Comparison of ENCODE assay signal across 1 cellular context in the genomic region with DNA sequence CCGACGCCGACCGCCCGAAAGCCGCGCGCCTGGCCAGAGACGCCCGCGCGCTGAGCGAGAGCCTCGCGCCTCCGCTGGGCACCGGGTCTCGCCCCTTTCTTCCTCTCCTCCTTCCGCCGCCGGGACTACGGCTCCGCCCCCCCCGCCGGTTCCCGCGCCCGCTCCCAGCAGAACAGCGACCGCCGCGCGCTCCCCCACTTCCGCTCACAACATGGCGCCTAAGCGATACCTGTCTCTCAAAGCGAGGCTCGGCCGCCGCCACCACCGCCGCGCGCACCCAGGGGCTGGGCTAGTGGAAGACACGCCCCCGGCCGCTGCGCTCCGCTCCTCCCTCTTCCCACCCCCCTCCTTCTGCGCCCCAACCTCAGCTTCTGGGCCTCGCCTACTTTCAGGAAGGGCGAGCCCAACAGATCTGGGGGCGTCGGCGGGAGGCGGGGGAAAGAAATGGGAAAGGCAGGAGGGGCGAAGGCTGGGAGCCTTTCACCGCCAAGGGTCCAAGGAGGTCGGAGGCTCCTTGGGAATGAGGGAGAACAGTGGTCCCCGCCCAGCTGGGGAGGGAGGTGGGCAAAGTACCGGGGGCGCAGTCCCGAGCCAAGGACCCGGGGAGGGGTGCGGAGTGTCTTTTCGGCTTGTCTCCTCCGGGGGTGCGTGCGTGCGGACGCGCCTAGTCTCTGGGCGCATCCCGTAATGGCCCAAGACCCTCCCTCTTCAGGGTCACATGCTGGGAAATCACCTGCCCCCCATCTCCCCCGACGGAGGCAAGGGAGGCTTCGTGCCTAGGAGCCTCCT.
TF ChIP-seq lines count a peak whose summit lies in the region.

A gene (minus strand): TSS at position 100 of the 789 bp plus-strand sequence. CDS start 277 bp downstream, outside the sequence.

TF ChIP-seq in HepG2, 621 proteins besides CTCF, POLR2A, EP300 and RAD21 (continued from another document and continues in another):
- TF ChIP-seq, protein P1, sequence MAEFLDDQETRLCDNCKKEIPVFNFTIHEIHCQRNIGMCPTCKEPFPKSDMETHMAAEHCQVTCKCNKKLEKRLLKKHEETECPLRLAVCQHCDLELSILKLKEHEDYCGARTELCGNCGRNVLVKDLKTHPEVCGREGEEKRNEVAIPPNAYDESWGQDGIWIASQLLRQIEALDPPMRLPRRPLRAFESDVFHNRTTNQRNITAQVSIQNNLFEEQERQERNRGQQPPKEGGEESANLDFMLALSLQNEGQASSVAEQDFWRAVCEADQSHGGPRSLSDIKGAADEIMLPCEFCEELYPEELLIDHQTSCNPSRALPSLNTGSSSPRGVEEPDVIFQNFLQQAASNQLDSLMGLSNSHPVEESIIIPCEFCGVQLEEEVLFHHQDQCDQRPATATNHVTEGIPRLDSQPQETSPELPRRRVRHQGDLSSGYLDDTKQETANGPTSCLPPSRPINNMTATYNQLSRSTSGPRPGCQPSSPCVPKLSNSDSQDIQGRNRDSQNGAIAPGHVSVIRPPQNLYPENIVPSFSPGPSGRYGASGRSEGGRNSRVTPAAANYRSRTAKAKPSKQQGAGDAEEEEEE (CRISPR knock-in tag; IDR thresholded peaks at IDR 0.05; ENCODE audit: borderline replicate concordance), result no peak
- TF ChIP-seq RCOR2 (CRISPR knock-in tag; IDR thresholded peaks at IDR 0.05), result no peak
- TF ChIP-seq, protein P2, sequence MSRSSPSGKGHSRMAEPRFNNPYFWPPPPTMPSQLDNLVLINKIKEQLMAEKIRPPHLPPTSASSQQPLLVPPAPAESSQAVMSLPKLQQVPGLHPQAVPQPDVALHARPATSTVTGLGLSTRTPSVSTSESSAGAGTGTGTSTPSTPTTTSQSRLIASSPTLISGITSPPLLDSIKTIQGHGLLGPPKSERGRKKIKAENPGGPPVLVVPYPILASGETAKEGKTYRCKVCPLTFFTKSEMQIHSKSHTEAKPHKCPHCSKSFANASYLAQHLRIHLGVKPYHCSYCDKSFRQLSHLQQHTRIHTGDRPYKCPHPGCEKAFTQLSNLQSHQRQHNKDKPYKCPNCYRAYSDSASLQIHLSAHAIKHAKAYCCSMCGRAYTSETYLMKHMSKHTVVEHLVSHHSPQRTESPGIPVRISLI (CRISPR knock-in tag; IDR thresholded peaks at IDR 0.05; ENCODE audit: borderline replicate concordance), result no peak
- TF ChIP-seq PHF5A (CRISPR knock-in tag; IDR thresholded peaks at IDR 0.05; ENCODE audit: low read depth, unreplicated experiment), result no peak
- TF ChIP-seq ZNF782 (CRISPR knock-in tag; IDR thresholded peaks at IDR 0.05; ENCODE audit: borderline replicate concordance), result no peak
- peak; percentile 100 for TF ChIP-seq ZNF205 (CRISPR knock-in tag; IDR thresholded peaks at IDR 0.05)
- TF ChIP-seq ATF7 (IDR thresholded peaks at IDR 0.05), result no peak
- TF ChIP-seq ATF7 (CRISPR knock-in tag; IDR thresholded peaks at IDR 0.05), result no peak
- TF ChIP-seq BORCS8-MEF2B (CRISPR knock-in tag; IDR thresholded peaks at IDR 0.05), result no peak
- peak; percentile 42 for TF ChIP-seq BRD4 (CRISPR knock-in tag; IDR thresholded peaks at IDR 0.05)
- TF ChIP-seq, protein P3, sequence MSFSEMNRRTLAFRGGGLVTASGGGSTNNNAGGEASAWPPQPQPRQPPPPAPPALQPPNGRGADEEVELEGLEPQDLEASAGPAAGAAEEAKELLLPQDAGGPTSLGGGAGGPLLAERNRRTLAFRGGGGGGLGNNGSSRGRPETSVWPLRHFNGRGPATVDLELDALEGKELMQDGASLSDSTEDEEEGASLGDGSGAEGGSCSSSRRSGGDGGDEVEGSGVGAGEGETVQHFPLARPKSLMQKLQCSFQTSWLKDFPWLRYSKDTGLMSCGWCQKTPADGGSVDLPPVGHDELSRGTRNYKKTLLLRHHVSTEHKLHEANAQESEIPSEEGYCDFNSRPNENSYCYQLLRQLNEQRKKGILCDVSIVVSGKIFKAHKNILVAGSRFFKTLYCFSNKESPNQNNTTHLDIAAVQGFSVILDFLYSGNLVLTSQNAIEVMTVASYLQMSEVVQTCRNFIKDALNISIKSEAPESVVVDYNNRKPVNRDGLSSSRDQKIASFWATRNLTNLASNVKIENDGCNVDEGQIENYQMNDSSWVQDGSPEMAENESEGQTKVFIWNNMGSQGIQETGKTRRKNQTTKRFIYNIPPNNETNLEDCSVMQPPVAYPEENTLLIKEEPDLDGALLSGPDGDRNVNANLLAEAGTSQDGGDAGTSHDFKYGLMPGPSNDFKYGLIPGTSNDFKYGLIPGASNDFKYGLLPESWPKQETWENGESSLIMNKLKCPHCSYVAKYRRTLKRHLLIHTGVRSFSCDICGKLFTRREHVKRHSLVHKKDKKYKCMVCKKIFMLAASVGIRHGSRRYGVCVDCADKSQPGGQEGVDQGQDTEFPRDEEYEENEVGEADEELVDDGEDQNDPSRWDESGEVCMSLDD (CRISPR knock-in tag; IDR thresholded peaks at IDR 0.05; ENCODE audit: borderline replicate concordance), result no peak
- no peak for TF ChIP-seq ZNF34 (CRISPR knock-in tag; IDR thresholded peaks at IDR 0.05; ENCODE audit: borderline replicate concordance)
- no peak for TF ChIP-seq SMC3 (IDR thresholded peaks at IDR 0.05; ENCODE audit: low read length)
- no peak for TF ChIP-seq ZNF326 (CRISPR knock-in tag; IDR thresholded peaks at IDR 0.05; ENCODE audit: borderline replicate concordance)
- no peak for TF ChIP-seq FOXP1 (IDR thresholded peaks at IDR 0.05)
- no peak for TF ChIP-seq FOXP1 (CRISPR knock-in tag; IDR thresholded peaks at IDR 0.05)
- TF ChIP-seq ZNF12 (CRISPR knock-in tag; IDR thresholded peaks at IDR 0.05), result no peak
- TF ChIP-seq ZFP82 (CRISPR knock-in tag; IDR thresholded peaks at IDR 0.05; ENCODE audit: borderline replicate concordance), result no peak
- TF ChIP-seq MXD4 (CRISPR knock-in tag; IDR thresholded peaks at IDR 0.05), result no peak
- TF ChIP-seq ZNF207 (IDR thresholded peaks at IDR 0.05; ENCODE audit: borderline replicate concordance), result no peak
- TF ChIP-seq, protein P4, sequence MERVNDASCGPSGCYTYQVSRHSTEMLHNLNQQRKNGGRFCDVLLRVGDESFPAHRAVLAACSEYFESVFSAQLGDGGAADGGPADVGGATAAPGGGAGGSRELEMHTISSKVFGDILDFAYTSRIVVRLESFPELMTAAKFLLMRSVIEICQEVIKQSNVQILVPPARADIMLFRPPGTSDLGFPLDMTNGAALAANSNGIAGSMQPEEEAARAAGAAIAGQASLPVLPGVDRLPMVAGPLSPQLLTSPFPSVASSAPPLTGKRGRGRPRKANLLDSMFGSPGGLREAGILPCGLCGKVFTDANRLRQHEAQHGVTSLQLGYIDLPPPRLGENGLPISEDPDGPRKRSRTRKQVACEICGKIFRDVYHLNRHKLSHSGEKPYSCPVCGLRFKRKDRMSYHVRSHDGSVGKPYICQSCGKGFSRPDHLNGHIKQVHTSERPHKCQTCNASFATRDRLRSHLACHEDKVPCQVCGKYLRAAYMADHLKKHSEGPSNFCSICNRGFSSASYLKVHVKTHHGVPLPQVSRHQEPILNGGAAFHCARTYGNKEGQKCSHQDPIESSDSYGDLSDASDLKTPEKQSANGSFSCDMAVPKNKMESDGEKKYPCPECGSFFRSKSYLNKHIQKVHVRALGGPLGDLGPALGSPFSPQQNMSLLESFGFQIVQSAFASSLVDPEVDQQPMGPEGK (CRISPR knock-in tag; IDR thresholded peaks at IDR 0.05), result no peak; the same call in 1 of the 2 replicates
- TF ChIP-seq KLF6 (CRISPR knock-in tag; IDR thresholded peaks at IDR 0.05), result no peak
- no peak for TF ChIP-seq MYNN (CRISPR knock-in tag; IDR thresholded peaks at IDR 0.05; ENCODE audit: low read depth)
- TF ChIP-seq, protein P5, sequence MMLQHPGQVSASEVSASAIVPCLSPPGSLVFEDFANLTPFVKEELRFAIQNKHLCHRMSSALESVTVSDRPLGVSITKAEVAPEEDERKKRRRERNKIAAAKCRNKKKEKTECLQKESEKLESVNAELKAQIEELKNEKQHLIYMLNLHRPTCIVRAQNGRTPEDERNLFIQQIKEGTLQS (CRISPR knock-in tag; IDR thresholded peaks at IDR 0.05), result no peak
- TF ChIP-seq SCMH1 (CRISPR knock-in tag; IDR thresholded peaks at IDR 0.05; ENCODE audit: borderline replicate concordance), result no peak
- no peak for TF ChIP-seq NCOR1 (IDR thresholded peaks at IDR 0.05; ENCODE audit: borderline replicate concordance, low read length)
- peak; percentile 82 for TF ChIP-seq HNRNPK (IDR thresholded peaks at IDR 0.05; ENCODE audit: low read depth, low read length, poor library complexity, severe bottlenecking)
- TF ChIP-seq, protein P6, sequence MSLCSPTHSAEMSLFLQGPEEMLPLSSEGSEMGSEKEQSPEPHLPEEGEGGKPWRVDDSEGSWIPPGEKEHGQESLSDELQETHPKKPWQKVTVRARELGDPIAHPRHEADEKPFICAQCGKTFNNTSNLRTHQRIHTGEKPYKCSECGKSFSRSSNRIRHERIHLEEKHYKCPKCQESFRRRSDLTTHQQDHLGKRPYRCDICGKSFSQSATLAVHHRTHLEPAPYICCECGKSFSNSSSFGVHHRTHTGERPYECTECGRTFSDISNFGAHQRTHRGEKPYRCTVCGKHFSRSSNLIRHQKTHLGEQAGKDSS (CRISPR knock-in tag; IDR thresholded peaks at IDR 0.05; ENCODE audit: borderline replicate concordance, low read depth), result no peak
- no peak for TF ChIP-seq RBAK (CRISPR knock-in tag; IDR thresholded peaks at IDR 0.05)
- TF ChIP-seq ZNF383 (CRISPR knock-in tag; IDR thresholded peaks at IDR 0.05; ENCODE audit: borderline replicate concordance), result no peak
- TF ChIP-seq MIER2 (CRISPR knock-in tag; IDR thresholded peaks at IDR 0.05), result no peak
- TF ChIP-seq ZNF160 (CRISPR knock-in tag; IDR thresholded peaks at IDR 0.05), result no peak
- TF ChIP-seq, protein P7, sequence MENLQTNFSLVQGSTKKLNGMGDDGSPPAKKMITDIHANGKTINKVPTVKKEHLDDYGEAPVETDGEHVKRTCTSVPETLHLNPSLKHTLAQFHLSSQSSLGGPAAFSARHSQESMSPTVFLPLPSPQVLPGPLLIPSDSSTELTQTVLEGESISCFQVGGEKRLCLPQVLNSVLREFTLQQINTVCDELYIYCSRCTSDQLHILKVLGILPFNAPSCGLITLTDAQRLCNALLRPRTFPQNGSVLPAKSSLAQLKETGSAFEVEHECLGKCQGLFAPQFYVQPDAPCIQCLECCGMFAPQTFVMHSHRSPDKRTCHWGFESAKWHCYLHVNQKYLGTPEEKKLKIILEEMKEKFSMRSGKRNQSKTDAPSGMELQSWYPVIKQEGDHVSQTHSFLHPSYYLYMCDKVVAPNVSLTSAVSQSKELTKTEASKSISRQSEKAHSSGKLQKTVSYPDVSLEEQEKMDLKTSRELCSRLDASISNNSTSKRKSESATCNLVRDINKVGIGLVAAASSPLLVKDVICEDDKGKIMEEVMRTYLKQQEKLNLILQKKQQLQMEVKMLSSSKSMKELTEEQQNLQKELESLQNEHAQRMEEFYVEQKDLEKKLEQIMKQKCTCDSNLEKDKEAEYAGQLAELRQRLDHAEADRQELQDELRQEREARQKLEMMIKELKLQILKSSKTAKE (CRISPR knock-in tag; IDR thresholded peaks at IDR 0.05; ENCODE audit: borderline replicate concordance), result 0 out of 2 replicates have a peak, but pooled peaks have one; percentile 19
- TF ChIP-seq RBFOX2 (IDR thresholded peaks at IDR 0.05; ENCODE audit: low read depth, low read length), result peak; percentile 94
- TF ChIP-seq, protein P8, sequence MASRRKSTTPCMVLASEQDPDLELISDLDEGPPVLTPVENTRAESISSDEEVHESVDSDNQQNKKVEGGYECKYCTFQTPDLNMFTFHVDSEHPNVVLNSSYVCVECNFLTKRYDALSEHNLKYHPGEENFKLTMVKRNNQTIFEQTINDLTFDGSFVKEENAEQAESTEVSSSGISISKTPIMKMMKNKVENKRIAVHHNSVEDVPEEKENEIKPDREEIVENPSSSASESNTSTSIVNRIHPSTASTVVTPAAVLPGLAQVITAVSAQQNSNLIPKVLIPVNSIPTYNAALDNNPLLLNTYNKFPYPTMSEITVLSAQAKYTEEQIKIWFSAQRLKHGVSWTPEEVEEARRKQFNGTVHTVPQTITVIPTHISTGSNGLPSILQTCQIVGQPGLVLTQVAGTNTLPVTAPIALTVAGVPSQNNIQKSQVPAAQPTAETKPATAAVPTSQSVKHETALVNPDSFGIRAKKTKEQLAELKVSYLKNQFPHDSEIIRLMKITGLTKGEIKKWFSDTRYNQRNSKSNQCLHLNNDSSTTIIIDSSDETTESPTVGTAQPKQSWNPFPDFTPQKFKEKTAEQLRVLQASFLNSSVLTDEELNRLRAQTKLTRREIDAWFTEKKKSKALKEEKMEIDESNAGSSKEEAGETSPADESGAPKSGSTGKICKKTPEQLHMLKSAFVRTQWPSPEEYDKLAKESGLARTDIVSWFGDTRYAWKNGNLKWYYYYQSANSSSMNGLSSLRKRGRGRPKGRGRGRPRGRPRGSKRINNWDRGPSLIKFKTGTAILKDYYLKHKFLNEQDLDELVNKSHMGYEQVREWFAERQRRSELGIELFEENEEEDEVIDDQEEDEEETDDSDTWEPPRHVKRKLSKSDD (CRISPR knock-in tag; IDR thresholded peaks at IDR 0.05; ENCODE audit: low read depth), result no peak
- TF ChIP-seq PCBP1 (IDR thresholded peaks at IDR 0.05; ENCODE audit: borderline replicate concordance, low read depth, low read length), result 0 out of 2 replicates have a peak, but pooled peaks have one; percentile 32
- TF ChIP-seq ZNF530 (CRISPR knock-in tag; IDR thresholded peaks at IDR 0.05; ENCODE audit: low read depth), result no peak
- no peak for TF ChIP-seq ZNF878 (CRISPR knock-in tag; IDR thresholded peaks at IDR 0.05)
- no peak for TF ChIP-seq SMARCC2 (IDR thresholded peaks at IDR 0.05)
- TF ChIP-seq FOXK2 (IDR thresholded peaks at IDR 0.05), result no peak
- TF ChIP-seq, protein P9, sequence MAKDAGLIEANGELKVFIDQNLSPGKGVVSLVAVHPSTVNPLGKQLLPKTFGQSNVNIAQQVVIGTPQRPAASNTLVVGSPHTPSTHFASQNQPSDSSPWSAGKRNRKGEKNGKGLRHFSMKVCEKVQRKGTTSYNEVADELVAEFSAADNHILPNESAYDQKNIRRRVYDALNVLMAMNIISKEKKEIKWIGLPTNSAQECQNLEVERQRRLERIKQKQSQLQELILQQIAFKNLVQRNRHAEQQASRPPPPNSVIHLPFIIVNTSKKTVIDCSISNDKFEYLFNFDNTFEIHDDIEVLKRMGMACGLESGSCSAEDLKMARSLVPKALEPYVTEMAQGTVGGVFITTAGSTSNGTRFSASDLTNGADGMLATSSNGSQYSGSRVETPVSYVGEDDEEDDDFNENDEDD (CRISPR knock-in tag; IDR thresholded peaks at IDR 0.05; ENCODE audit: borderline replicate concordance), result peak; percentile 85
- no peak for TF ChIP-seq ZNF841 (CRISPR knock-in tag; IDR thresholded peaks at IDR 0.05; ENCODE audit: borderline replicate concordance)
- TF ChIP-seq JUND (CRISPR knock-in tag; IDR thresholded peaks at IDR 0.05), result no peak
